Comparison of ENCODE assay signal across 12 cellular contexts in genomic region chr1:172117800-172118199, GRCh38.
A peak's percentile ranks its signal among the peaks of the same experiment; 100 is the strongest.
DNase-seq lines count a peak whose midpoint lies in the region; ATAC-seq and TF ChIP-seq lines count a peak whose summit lies in the region.
"Had no signal": no experiment of that assay in that cellular context is flagged by ENCODE, and none has a peak within 500 bp of the region (broad histone marks: within the 10 kb centered on the region; RNA-seq: fewer than 3 reads in every experiment).

No MANE protein-coding gene starts in this region.

- H3K9me3 Mint-ChIP-seq in stimulated activated naive CD8-positive, alpha-beta T cell treated with anti-CD3 and anti-CD28 coated beads, Interleukin-15, amount 100 ng/mL, for 72 hours, result peaks cover 7 to 9% of the 10 kb centered on the region in 2 donors

- H3K36me3 ChIP-seq in esophagus muscularis mucosa, result no peaks in the 10 kb centered on the region
- H3K36me3 ChIP-seq: prostate gland had no signal

- H3K27ac ChIP-seq in esophagus muscularis mucosa (replicated peaks in 1 of 4), result no peak overlapping the region
- H3K27ac ChIP-seq: prostate gland had no signal

- H3K4me1 ChIP-seq in esophagus muscularis mucosa, result no peaks in the 10 kb centered on the region
- H3K4me1 ChIP-seq: prostate gland had no signal

- H3K4me1 Mint-ChIP-seq in stimulated activated naive CD8-positive, alpha-beta T cell treated with anti-CD3 and anti-CD28 coated beads, Interleukin-15, amount 100 ng/mL, for 72 hours, result peaks cover 24% of the 10 kb centered on the region

- 94% methylated on average over 1 of the region's 1 CpG for WGBS in esophagus muscularis mucosa

- DNase-seq in stimulated activated CD4-positive, alpha-beta T cell treated with anti-CD3 and anti-CD28 coated beads, Interleukin-15, amount 100 ng/mL, for 24 hours, result peak; percentile 7
- no peak for DNase-seq in stimulated activated CD4-positive, alpha-beta T cell treated with anti-CD3 and anti-CD28 coated beads, Interleukin-2, amount 100 ng/mL, for 24 hours
- peak; percentile 14 for DNase-seq in activated gamma-delta T cell treated with anti-CD3 and anti-CD28 coated beads, Interleukin-2, amount 50 U/mL, for 16 hours (ENCODE audit: low read depth)
- peak; percentile 19 to 43 for DNase-seq in stimulated activated naive CD8-positive, alpha-beta T cell treated with anti-CD3 and anti-CD28 coated beads, Interleukin-15, amount 100 ng/mL, for 72 hours
- DNase-seq in NCI-H1105 treated with DMSO at 0.1 percent for 48 hours (lab: John Stamatoyannopoulos, UW) (no peak), esophagus muscularis mucosa (ENCODE audit: extremely low spot score) (no peak)
- DNase-seq: AML-193, left cardiac atrium, NCI-H2029 had no signal

- intact Hi-C loops in esophagus muscularis mucosa (cut with DNase I), result no loop called here

- no peak for TF ChIP-seq EP300 in esophagus muscularis mucosa (IDR thresholded peaks at IDR 0.05)

- no peak for TF ChIP-seq POLR2A in esophagus muscularis mucosa (IDR thresholded peaks at IDR 0.05; ENCODE audit: low read depth)

- H3K27me3 ChIP-seq in esophagus muscularis mucosa, result no peaks in the 10 kb centered on the region

- ATAC-seq in HG03139 (IDR thresholded peaks at IDR 0.05; ENCODE audit: unreplicated experiment) (peak; percentile 55), HG03521 (IDR thresholded peaks at IDR 0.05; ENCODE audit: unreplicated experiment) (no peak)
- ATAC-seq in stimulated activated naive CD8-positive, alpha-beta T cell treated with anti-CD3 and anti-CD28 coated beads, Interleukin-15, amount 100 ng/mL, for 72 hours, result peak; percentile 98

- peak overlapping the region; percentile 24 to 30 for H3K4me3 Mint-ChIP-seq in stimulated activated naive CD8-positive, alpha-beta T cell treated with anti-CD3 and anti-CD28 coated beads, Interleukin-15, amount 100 ng/mL, for 72 hours

- no peaks in the 10 kb centered on the region for H3K27me3 Mint-ChIP-seq in stimulated activated naive CD8-positive, alpha-beta T cell treated with anti-CD3 and anti-CD28 coated beads, Interleukin-15, amount 100 ng/mL, for 72 hours

- no peak for TF ChIP-seq CTCF in esophagus muscularis mucosa (IDR thresholded peaks at IDR 0.05)

- H3K27ac Mint-ChIP-seq in stimulated activated naive CD8-positive, alpha-beta T cell treated with anti-CD3 and anti-CD28 coated beads, Interleukin-15, amount 100 ng/mL, for 72 hours, result peak overlapping the region in 1 of 2 donors; percentile 28

- no peaks in the 10 kb centered on the region for H3K9me3 ChIP-seq in esophagus muscularis mucosa
- H3K9me3 ChIP-seq: prostate gland had no signal

- no peak overlapping the region for H3K4me3 ChIP-seq in esophagus muscularis mucosa
- H3K4me3 ChIP-seq: prostate gland had no signal

Comparison
In these comparisons a context has a peak if more than half of its experiments do, and no peak if none do; other contexts are left out.
1. DNase-seq: peak in stimulated activated CD4-positive, alpha-beta T cell treated with anti-CD3 and anti-CD28 coated beads, Interleukin-15, amount 100 ng/mL, for 24 hours (single experiment), activated gamma-delta T cell treated with anti-CD3 and anti-CD28 coated beads, Interleukin-2, amount 50 U/mL, for 16 hours (single experiment) and stimulated activated naive CD8-positive, alpha-beta T cell treated with anti-CD3 and anti-CD28 coated beads, Interleukin-15, amount 100 ng/mL, for 72 hours (2 of 2); none in stimulated activated CD4-positive, alpha-beta T cell treated with anti-CD3 and anti-CD28 coated beads, Interleukin-2, amount 100 ng/mL, for 24 hours (0 of 2), NCI-H1105 treated with DMSO at 0.1 percent for 48 hours (single experiment) and esophagus muscularis mucosa (single experiment).